Comparison of ENCODE assay signal across 10 cellular contexts in the genomic region with DNA sequence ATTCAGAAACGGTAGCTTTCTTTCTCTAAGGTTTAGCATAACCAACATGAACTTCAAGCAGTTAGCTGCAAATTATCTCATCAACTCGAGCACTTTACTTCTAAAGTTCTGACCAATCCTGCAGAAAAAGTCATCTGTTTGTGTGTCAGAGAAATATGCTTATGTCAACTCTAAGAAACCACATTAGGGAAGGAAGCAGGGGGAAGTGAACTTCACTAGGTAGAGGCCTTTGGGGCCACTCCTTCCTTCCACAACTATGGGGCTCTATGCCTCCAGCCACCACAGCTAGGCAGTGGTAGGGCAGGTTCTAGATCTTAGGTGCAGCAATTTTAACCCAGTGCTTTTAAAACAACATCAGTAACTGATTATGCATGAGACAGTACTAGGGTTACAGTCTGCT.
"Had no signal": no experiment of that assay in that cellular context is flagged by ENCODE, and none has a peak within 500 bp of the region (broad histone marks: within the 10 kb centered on the region; RNA-seq: fewer than 3 reads in every experiment).

No MANE protein-coding gene starts in this region.

- H3K36me3 ChIP-seq: ascending aorta, colonic mucosa, gastrocnemius medialis, pancreas had no signal

- H3K4me3 ChIP-seq: ascending aorta, colonic mucosa, gastrocnemius medialis, pancreas had no signal

- DNase-seq: activated CD4-positive, alpha-beta T cell treated with anti-CD3 and anti-CD28 coated beads, Interleukin-2, amount 10 ng/mL, durations not matched to agents 24 days and 14 days; activated naive CD4-positive, alpha-beta T cell treated with Interleukin-2 at 50 U/mL for 16 hours; activated naive CD8-positive, alpha-beta T cell treated with anti-CD3 and anti-CD28 coated beads, Interleukin-2, amount 50 U/mL, for 24 hours; colonic mucosa; effector CD4-positive, alpha-beta T cell; gastrocnemius medialis; pancreas; stimulated activated CD4-positive, alpha-beta T cell treated with anti-CD3 and anti-CD28 coated beads, Interleukin-15, amount 100 ng/mL, for 24 hours; stimulated activated CD4-positive, alpha-beta T cell treated with anti-CD3 and anti-CD28 coated beads, Interleukin-4, amount 100 ng/mL, for 24 hours had no signal

- H3K9me3 ChIP-seq: ascending aorta, colonic mucosa, gastrocnemius medialis, pancreas had no signal

- H3K4me1 ChIP-seq: ascending aorta, colonic mucosa, gastrocnemius medialis, pancreas had no signal

- H3K27me3 ChIP-seq: ascending aorta, colonic mucosa, gastrocnemius medialis had no signal

- H3K27ac ChIP-seq: ascending aorta, colonic mucosa, gastrocnemius medialis, pancreas had no signal

- ATAC-seq: activated naive CD8-positive, alpha-beta T cell treated with anti-CD3 and anti-CD28 coated beads, Interleukin-2, amount 50 U/mL, for 24 hours; gastrocnemius medialis had no signal
